Comparison of ENCODE assay signal across 11 cellular contexts in the genomic region with DNA sequence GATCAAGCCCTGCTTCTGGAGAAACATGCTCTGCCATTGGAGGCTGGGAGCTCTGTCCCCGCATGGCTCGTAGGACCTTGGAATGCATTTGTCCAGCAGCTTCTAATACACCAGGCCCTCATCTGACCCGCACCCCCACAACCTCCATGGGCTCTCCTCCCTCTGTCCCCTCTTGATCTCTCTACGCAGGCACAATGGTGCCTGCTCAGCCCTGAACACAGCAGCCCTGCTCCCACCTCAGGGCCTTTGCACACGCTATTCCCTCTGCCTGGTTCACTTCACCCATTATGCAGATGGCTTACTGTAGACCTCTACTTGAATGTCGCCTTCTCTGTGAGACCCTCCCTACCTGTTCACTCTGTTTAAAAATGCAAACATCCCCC. TPM values are rescaled to one million over a fixed set of nuclear protein-coding genes. Genes with fewer than 3 reads are reported as not detected.
DNase-seq lines count a peak whose midpoint lies in the region; ATAC-seq and TF ChIP-seq lines count a peak whose summit lies in the region.
"Had no signal": no experiment of that assay in that cellular context is flagged by ENCODE, and none has a peak within 500 bp of the region (broad histone marks: within the 10 kb centered on the region; RNA-seq: fewer than 3 reads in every experiment).

No MANE protein-coding gene starts in this region.

- H3K27ac Mint-ChIP-seq in activated naive CD4-positive, alpha-beta T cell treated with anti-CD3 and anti-CD28 coated beads for 36 hours: peak overlapping the region; percentile 15
- peak overlapping the region; percentile 96 for H3K27ac Mint-ChIP-seq in activated CD8-positive, alpha-beta T cell treated with anti-CD3 and anti-CD28 coated beads, Interleukin-2, amount 10 ng/mL, durations not matched to agents 7 days and 5 days

- no peak for ATAC-seq in activated CD8-positive, alpha-beta T cell treated with anti-CD3 and anti-CD28 coated beads, Interleukin-2, amount 10 ng/mL, durations not matched to agents 7 days and 5 days
- no peak for ATAC-seq in left lung

- H3K27me3 ChIP-seq in left lung (no peaks in the 10 kb centered on the region), tibial artery (no peaks in the 10 kb centered on the region), adrenal gland (no peaks in the 10 kb centered on the region)
- H3K27me3 ChIP-seq: SJSA1 had no signal

- no peak overlapping the region for H3K4me3 Mint-ChIP-seq in activated naive CD4-positive, alpha-beta T cell treated with anti-CD3 and anti-CD28 coated beads for 36 hours
- H3K4me3 Mint-ChIP-seq in activated CD8-positive, alpha-beta T cell treated with anti-CD3 and anti-CD28 coated beads, Interleukin-2, amount 10 ng/mL, durations not matched to agents 7 days and 5 days: peak overlapping the region; percentile 81

- peaks cover 42% of the 10 kb centered on the region for H3K4me1 Mint-ChIP-seq in activated naive CD4-positive, alpha-beta T cell treated with anti-CD3 and anti-CD28 coated beads for 36 hours (ENCODE audit: low read depth)
- peaks cover 87% of the 10 kb centered on the region for H3K4me1 Mint-ChIP-seq in activated CD8-positive, alpha-beta T cell treated with anti-CD3 and anti-CD28 coated beads, Interleukin-2, amount 10 ng/mL, durations not matched to agents 7 days and 5 days (ENCODE audit: low read depth)

- H3K27me3 Mint-ChIP-seq in activated naive CD4-positive, alpha-beta T cell treated with anti-CD3 and anti-CD28 coated beads for 36 hours (ENCODE audit: low read depth): no peaks in the 10 kb centered on the region
- no peaks in the 10 kb centered on the region for H3K27me3 Mint-ChIP-seq in activated CD8-positive, alpha-beta T cell treated with anti-CD3 and anti-CD28 coated beads, Interleukin-2, amount 10 ng/mL, durations not matched to agents 7 days and 5 days (ENCODE audit: low read depth)

- peak overlapping the region; percentile 18 to 34 for H3K27ac ChIP-seq in left lung
- peak overlapping the region; percentile 99 to 100 for H3K27ac ChIP-seq in tibial artery
- H3K27ac ChIP-seq in adrenal gland: peak overlapping the region in 1 of 5 donors; percentile 20
- H3K27ac ChIP-seq: SJSA1 had no signal

- H3K36me3 ChIP-seq in left lung (no peaks in the 10 kb centered on the region), tibial artery (no peaks in the 10 kb centered on the region), adrenal gland (replicated peaks in 1 of 2) (no peaks in the 10 kb centered on the region)
- H3K36me3 ChIP-seq: SJSA1 had no signal

- H3K4me3 ChIP-seq in left lung: no peak overlapping the region
- no peak overlapping the region for H3K4me3 ChIP-seq in tibial artery
- no peak overlapping the region for H3K4me3 ChIP-seq in adrenal gland
- H3K4me3 ChIP-seq: SJSA1 had no signal

- peaks cover 4 to 24% of the 10 kb centered on the region in 2 donors for H3K4me1 ChIP-seq in left lung
- H3K4me1 ChIP-seq in tibial artery: peaks cover 5 to 55% (median 30%) of the 10 kb centered on the region in 4 donors
- peaks cover 4 to 7% of the 10 kb centered on the region in 2 donors for H3K4me1 ChIP-seq in adrenal gland (replicated peaks in 1 of 2)

- 76 to 94% (median 89%) methylated on average over 3 to 6 of the region's 6 CpGs for WGBS in adrenal gland, 4 donors

- no peak for DNase-seq in activated naive CD4-positive, alpha-beta T cell treated with anti-CD3 and anti-CD28 coated beads for 36 hours
- DNase-seq in activated naive CD4-positive, alpha-beta T cell treated with Interleukin-2 at 50 U/mL for 16 hours: no peak
- no peak for DNase-seq in activated CD8-positive, alpha-beta T cell treated with anti-CD3 and anti-CD28 coated beads, Interleukin-2, amount 10 ng/mL, durations not matched to agents 7 days and 5 days
- DNase-seq in left lung (no peak), tibial artery (no peak), NCI-H345 (lab: John Stamatoyannopoulos, UW) (no peak), adrenal gland (no peak), DMS53 (lab: John Stamatoyannopoulos, UW) (no peak)
- DNase-seq: NCI-H524 treated with DMSO at 0.1 percent for 48 hours had no signal

- CTCF ChIA-PET in activated naive CD4-positive, alpha-beta T cell treated with anti-CD3 and anti-CD28 coated beads for 36 hours (lab: Charles Lee): interaction anchor here (1.3 to 4.0 kb wide), 2 partner anchors 14 to 51 kb away, joined by 3 to 20 read pairs; no protein-coding TSS in a partner anchor
- CTCF ChIA-PET in activated CD8-positive, alpha-beta T cell treated with anti-CD3 and anti-CD28 coated beads, Interleukin-2, amount 10 ng/mL, durations not matched to agents 7 days and 5 days (lab: Charles Lee): interaction anchor here (0.6 to 7.1 kb wide), 10 partner anchors 9 to 53 kb away, joined by 3 to 79 read pairs (median 4); no protein-coding TSS in a partner anchor

- H3K36me3 Mint-ChIP-seq in activated naive CD4-positive, alpha-beta T cell treated with anti-CD3 and anti-CD28 coated beads for 36 hours (ENCODE audit: low read depth): no peaks in the 10 kb centered on the region
- H3K36me3 Mint-ChIP-seq in activated CD8-positive, alpha-beta T cell treated with anti-CD3 and anti-CD28 coated beads, Interleukin-2, amount 10 ng/mL, durations not matched to agents 7 days and 5 days (ENCODE audit: low read depth): peaks cover 65% of the 10 kb centered on the region

- intact Hi-C loops in activated naive CD4-positive, alpha-beta T cell treated with anti-CD3 and anti-CD28 coated beads for 36 hours (cut with micrococcal nuclease): no loop called here
- intact Hi-C loops in left lung (cut with DNase I): no loop called here
- intact Hi-C loops in tibial artery (cut with DNase I; ENCODE audit: low total_unique reads): no loop called here
- intact Hi-C loops in adrenal gland (cut with DNase I): no loop called here

- no peak for TF ChIP-seq CTCF in left lung (IDR thresholded peaks at IDR 0.05)
- no peak for TF ChIP-seq CTCF in tibial artery (IDR thresholded peaks at IDR 0.05)
- no peak for TF ChIP-seq CTCF in adrenal gland (IDR thresholded peaks at IDR 0.05)

- H3K9me3 Mint-ChIP-seq in activated naive CD4-positive, alpha-beta T cell treated with anti-CD3 and anti-CD28 coated beads for 36 hours: no peaks in the 10 kb centered on the region
- peaks cover 4% of the 10 kb centered on the region for H3K9me3 Mint-ChIP-seq in activated CD8-positive, alpha-beta T cell treated with anti-CD3 and anti-CD28 coated beads, Interleukin-2, amount 10 ng/mL, durations not matched to agents 7 days and 5 days (ENCODE audit: insufficient read depth)

- H3K9me3 ChIP-seq in left lung (peaks cover 0 to 3% of the 10 kb centered on the region in 2 donors), tibial artery (no peaks in the 10 kb centered on the region), adrenal gland (replicated peaks in 1 of 3) (no peaks in the 10 kb centered on the region)
- H3K9me3 ChIP-seq: SJSA1 had no signal

- POLR2A ChIA-PET in activated CD8-positive, alpha-beta T cell treated with anti-CD3 and anti-CD28 coated beads, Interleukin-2, amount 10 ng/mL, durations not matched to agents 7 days and 5 days (lab: Charles Lee): interaction anchor here (0.5 to 6.2 kb wide), 12 partner anchors 8 to 519 kb away, joined by 3 to 38 read pairs (median 3); no protein-coding TSS in a partner anchor

- no peak for TF ChIP-seq POLR2A in adrenal gland (IDR thresholded peaks at IDR 0.05)

RNA-seq across cellular contexts. Expression of gene PTGIS, which starts 27.0 kb away (rescaled TPM):
- not detected for total RNA-seq in activated naive CD4-positive, alpha-beta T cell treated with anti-CD3 and anti-CD28 coated beads for 36 hours
- total RNA-seq in activated CD8-positive, alpha-beta T cell treated with anti-CD3 and anti-CD28 coated beads, Interleukin-2, amount 10 ng/mL, durations not matched to agents 7 days and 5 days: 1 to 10 TPM; 1.9 to 2.5 TPM
- total RNA-seq in left lung: 10 to 100 TPM; 32.9 to 46.0 TPM
- 10 to 100 TPM in 5 of 8 donors, 1 to 10 TPM in 3; 6.9 to 34.2 (median 14.2) TPM for total RNA-seq in adrenal gland
- polyA plus RNA-seq in adrenal gland: 1 to 10 TPM; 3.5 to 8.8 (median 6.3) TPM
- total RNA-seq: MCF 10A, SJSA1 had no signal
